Comparison of ENCODE assay signal across 21 cellular contexts in genomic region chr10:110448682-110449418, GRCh38. TPM values are rescaled to one million over a fixed set of nuclear protein-coding genes. Genes with fewer than 3 reads are reported as not detected.
DNase-seq lines count a peak whose midpoint lies in the region; ATAC-seq lines count a peak whose summit lies in the region.
"Had no signal": no experiment of that assay in that cellular context is flagged by ENCODE, and none has a peak within 500 bp of the region (broad histone marks: within the 10 kb centered on the region; RNA-seq: fewer than 3 reads in every experiment).

No MANE protein-coding gene starts in this region.

- no peak overlapping the region for H3K4me3 ChIP-seq in CD8-positive, alpha-beta memory T cell (ENCODE audit: low read length)
- H3K4me3 ChIP-seq: dorsolateral prefrontal cortex, left lung, thoracic aorta had no signal

- no peaks in the 10 kb centered on the region for H3K36me3 ChIP-seq in CD8-positive, alpha-beta memory T cell (ENCODE audit: insufficient read depth, low read length)
- H3K36me3 ChIP-seq: left lung, neutrophil, thoracic aorta had no signal

- H3K9me3 Mint-ChIP-seq in stimulated activated naive CD8-positive, alpha-beta T cell treated with anti-CD3 and anti-CD28 coated beads, Interleukin-15, Interleukin-2, amounts not matched to agents 100 ng/mL and 50 ng/mL, for 24 hours, result peaks cover 6% of the 10 kb centered on the region
- peaks cover 7% of the 10 kb centered on the region for H3K9me3 Mint-ChIP-seq in T-helper 2 cell treated with Interferon-gamma antibody and Interleukin-4, amounts not matched to agents 5 μg/mL and 100 μg/mL, for 36 hours
- H3K9me3 Mint-ChIP-seq in CD8-positive, alpha-beta memory T cell, result no peaks in the 10 kb centered on the region
- H3K9me3 Mint-ChIP-seq: CD4-positive, alpha-beta memory T cell had no signal

- no peak overlapping the region for H3K27ac ChIP-seq in CD8-positive, alpha-beta memory T cell (ENCODE audit: low read depth, low read length)
- H3K27ac ChIP-seq: left lung, neutrophil, thoracic aorta had no signal

- POLR2A ChIA-PET in CD8-positive, alpha-beta memory T cell (lab: Charles Lee), result no interaction called here

- H3K4me1 ChIP-seq in CD8-positive, alpha-beta memory T cell (ENCODE audit: insufficient read depth, low read length), result no peaks in the 10 kb centered on the region

- no peak for ATAC-seq in stimulated activated naive CD8-positive, alpha-beta T cell treated with anti-CD3 and anti-CD28 coated beads, Interleukin-15, Interleukin-2, amounts not matched to agents 100 U/mL and 50 U/mL, for 24 hours
- ATAC-seq in left lobe of liver (no peak), esophagus mucosa (no peak)
- ATAC-seq: HCT116, left lung, Right ventricle myocardium inferior had no signal

- H3K36me3 Mint-ChIP-seq in stimulated activated naive CD8-positive, alpha-beta T cell treated with anti-CD3 and anti-CD28 coated beads, Interleukin-15, Interleukin-2, amounts not matched to agents 100 ng/mL and 50 ng/mL, for 24 hours (ENCODE audit: low read depth), result no peaks in the 10 kb centered on the region
- peaks cover 4% of the 10 kb centered on the region for H3K36me3 Mint-ChIP-seq in T-helper 2 cell treated with Interferon-gamma antibody and Interleukin-4, amounts not matched to agents 5 μg/mL and 100 μg/mL, for 36 hours (ENCODE audit: low read depth)
- H3K36me3 Mint-ChIP-seq in CD8-positive, alpha-beta memory T cell, result no peaks in the 10 kb centered on the region
- H3K36me3 Mint-ChIP-seq: CD4-positive, alpha-beta memory T cell had no signal

- peak overlapping the region; percentile 24 for H3K27ac Mint-ChIP-seq in stimulated activated naive CD8-positive, alpha-beta T cell treated with anti-CD3 and anti-CD28 coated beads, Interleukin-15, Interleukin-2, amounts not matched to agents 100 ng/mL and 50 ng/mL, for 24 hours
- H3K27ac Mint-ChIP-seq in T-helper 2 cell treated with Interferon-gamma antibody and Interleukin-4, amounts not matched to agents 5 μg/mL and 100 μg/mL, for 36 hours, result peak overlapping the region; percentile 74
- H3K27ac Mint-ChIP-seq in CD8-positive, alpha-beta memory T cell, result peak overlapping the region in 1 of 8 donors; percentile 9
- H3K27ac Mint-ChIP-seq: CD4-positive, alpha-beta memory T cell had no signal

- no peak overlapping the region for H3K4me3 Mint-ChIP-seq in stimulated activated naive CD8-positive, alpha-beta T cell treated with anti-CD3 and anti-CD28 coated beads, Interleukin-15, Interleukin-2, amounts not matched to agents 100 ng/mL and 50 ng/mL, for 24 hours
- H3K4me3 Mint-ChIP-seq in T-helper 2 cell treated with Interferon-gamma antibody and Interleukin-4, amounts not matched to agents 5 μg/mL and 100 μg/mL, for 36 hours, result no peak overlapping the region
- H3K4me3 Mint-ChIP-seq in CD8-positive, alpha-beta memory T cell, result no peak overlapping the region
- H3K4me3 Mint-ChIP-seq: CD4-positive, alpha-beta memory T cell had no signal

- DNase-seq in stimulated activated naive CD8-positive, alpha-beta T cell treated with anti-CD3 and anti-CD28 coated beads, Interleukin-15, Interleukin-2, amounts not matched to agents 100 U/mL and 50 U/mL, for 24 hours, result no peak
- peak; percentile 31 for DNase-seq in T-helper 2 cell treated with Interferon-gamma antibody and Interleukin-4, amounts not matched to agents 5 μg/mL and 100 μg/mL, for 36 hours (ENCODE audit: low spot score)
- peak; percentile 7 for DNase-seq in left lobe of liver (ENCODE audit: low spot score)
- DNase-seq in CD8-positive, alpha-beta memory T cell, result no peak
- no peak for DNase-seq in NOMO-1 treated with DMSO at 0.1 percent for 48 hours (lab: John Stamatoyannopoulos, UW; ENCODE audit: unreplicated experiment)
- DNase-seq: activated CD4-positive, alpha-beta T cell treated with anti-CD3 and anti-CD28 coated beads, Interleukin-2, amount 50 U/mL, for 4 hours; amniotic stem cell; CD4-positive, alpha-beta memory T cell; DMS79; dorsolateral prefrontal cortex; KBM-7; left lung; NCI-H2081 treated with DMSO at 0.1 percent for 48 hours; NCI-H510A treated with DMSO at 0.1 percent for 48 hours; stimulated activated CD4-positive, alpha-beta T cell treated with anti-CD3 and anti-CD28 coated beads, Interleukin-12 subunit alpha, Interleukin-12 subunit beta, amount 100 ng/mL, for 4 hours had no signal

- H3K4me1 Mint-ChIP-seq in stimulated activated naive CD8-positive, alpha-beta T cell treated with anti-CD3 and anti-CD28 coated beads, Interleukin-15, Interleukin-2, amounts not matched to agents 100 ng/mL and 50 ng/mL, for 24 hours (ENCODE audit: low read depth), result peaks cover 8% of the 10 kb centered on the region
- peaks cover 15% of the 10 kb centered on the region for H3K4me1 Mint-ChIP-seq in T-helper 2 cell treated with Interferon-gamma antibody and Interleukin-4, amounts not matched to agents 5 μg/mL and 100 μg/mL, for 36 hours (ENCODE audit: low read depth)
- H3K4me1 Mint-ChIP-seq in CD8-positive, alpha-beta memory T cell, result no peaks in the 10 kb centered on the region
- H3K4me1 Mint-ChIP-seq: CD4-positive, alpha-beta memory T cell had no signal

- CTCF ChIA-PET in CD8-positive, alpha-beta memory T cell (lab: Charles Lee), result no interaction called here

- H3K9me3 ChIP-seq in CD8-positive, alpha-beta memory T cell (ENCODE audit: low read length), result no peaks in the 10 kb centered on the region
- H3K9me3 ChIP-seq: left lung, neutrophil, thoracic aorta had no signal

- H3K27me3 Mint-ChIP-seq in stimulated activated naive CD8-positive, alpha-beta T cell treated with anti-CD3 and anti-CD28 coated beads, Interleukin-15, Interleukin-2, amounts not matched to agents 100 ng/mL and 50 ng/mL, for 24 hours, result peaks cover 11% of the 10 kb centered on the region
- H3K27me3 Mint-ChIP-seq in T-helper 2 cell treated with Interferon-gamma antibody and Interleukin-4, amounts not matched to agents 5 μg/mL and 100 μg/mL, for 36 hours (ENCODE audit: low read depth), result peaks cover 6% of the 10 kb centered on the region
- peaks cover 4 to 11% of the 10 kb centered on the region in 2 donors for H3K27me3 Mint-ChIP-seq in CD8-positive, alpha-beta memory T cell
- H3K27me3 Mint-ChIP-seq: CD4-positive, alpha-beta memory T cell had no signal

- H3K27me3 ChIP-seq in CD8-positive, alpha-beta memory T cell (ENCODE audit: insufficient read depth, low read length, poor library complexity, severe bottlenecking), result no peaks in the 10 kb centered on the region
- H3K27me3 ChIP-seq: left lung, neutrophil had no signal

RNA-seq across cellular contexts. Expression of gene DUSP5, which starts 48.9 kb away (rescaled TPM):
- total RNA-seq in left lobe of liver, result 3.8 TPM
- total RNA-seq in CD8-positive, alpha-beta memory T cell, result 10 to 100 TPM; 68.5 to 69.8 TPM
- 3.0 TPM for polyA plus RNA-seq in CD8-positive, alpha-beta memory T cell
- 26.8 TPM for total RNA-seq in esophagus mucosa

Comparison
In these comparisons a context has a peak if more than half of its experiments do, and no peak if none do; other contexts are left out.
1. DNase-seq: peak in T-helper 2 cell treated with Interferon-gamma antibody and Interleukin-4, amounts not matched to agents 5 μg/mL and 100 μg/mL, for 36 hours (single experiment) and left lobe of liver (single experiment); none in stimulated activated naive CD8-positive, alpha-beta T cell treated with anti-CD3 and anti-CD28 coated beads, Interleukin-15, Interleukin-2, amounts not matched to agents 100 U/mL and 50 U/mL, for 24 hours (single experiment), CD8-positive, alpha-beta memory T cell (0 of 5) and NOMO-1 treated with DMSO at 0.1 percent for 48 hours (single experiment).